In the genomic region with DNA sequence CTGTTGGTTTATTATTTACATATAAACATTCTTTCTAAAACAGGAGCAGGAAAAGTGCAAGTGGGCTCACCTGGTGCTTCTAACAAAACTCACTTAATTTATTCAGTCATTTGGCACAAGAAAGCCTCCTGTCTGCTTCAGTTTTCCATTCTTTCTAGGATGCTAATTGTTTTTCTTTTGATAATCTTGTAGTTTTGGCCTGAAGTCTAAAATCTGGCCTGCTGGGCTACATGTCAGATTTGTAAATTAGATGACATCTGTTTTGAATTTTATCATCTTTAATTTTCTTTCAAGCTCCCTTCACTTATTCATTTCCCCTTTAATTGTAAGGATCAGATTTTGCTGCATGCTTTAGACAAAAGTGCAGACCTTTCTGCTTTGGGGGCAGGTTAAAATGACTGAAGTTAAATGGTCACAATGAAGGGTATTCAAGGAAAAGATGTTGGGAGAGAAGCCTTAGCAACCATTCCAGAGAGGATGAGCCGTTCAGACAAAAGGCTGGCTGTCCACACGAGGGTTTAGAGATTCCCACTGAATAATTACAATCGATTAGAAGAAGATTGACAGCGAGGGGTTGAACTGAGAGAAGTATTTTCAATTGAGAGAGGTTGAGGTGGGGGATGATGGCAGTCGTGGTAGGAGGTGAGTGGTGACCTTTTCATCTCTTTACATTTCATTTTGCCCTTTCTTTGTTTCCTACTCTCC, we compare ENCODE assay signal across 25 cellular contexts. TPM values are rescaled to one million over a fixed set of nuclear protein-coding genes. Genes with fewer than 3 reads are reported as not detected.
"Had no signal": no experiment of that assay in that cellular context is flagged by ENCODE, and none has a peak within 500 bp of the region (broad histone marks: within the 10 kb centered on the region; RNA-seq: fewer than 3 reads in every experiment).

No MANE protein-coding gene starts in this region.

- H3K4me3 Mint-ChIP-seq: activated CD8-positive, alpha-beta T cell treated with anti-CD3 and anti-CD28 coated beads, Interleukin-2, amount 10 ng/mL, durations not matched to agents 7 days and 5 days; central memory CD8-positive, alpha-beta T cell; naive thymus-derived CD4-positive, alpha-beta T cell; T-cell; T-helper 2 cell treated with Interferon-gamma antibody and Interleukin-4, amounts not matched to agents 5 μg/mL and 100 μg/mL, for 36 hours had no signal

- H3K27me3 Mint-ChIP-seq: central memory CD8-positive, alpha-beta T cell; naive thymus-derived CD4-positive, alpha-beta T cell; T-cell had no signal

- H3K4me1 Mint-ChIP-seq: central memory CD8-positive, alpha-beta T cell; T-cell had no signal

- DNase-seq: activated CD4-positive, alpha-beta T cell treated with anti-CD3 and anti-CD28 coated beads, Interleukin-2, amount 50 U/mL, for 1 hour; activated CD4-positive, CD25-positive, alpha-beta regulatory T cell treated with anti-CD3 and anti-CD28 coated beads, Interleukin-2, amount 50 U/mL, for 72 hours; activated CD8-positive, alpha-beta T cell treated with anti-CD3 and anti-CD28 coated beads, Interleukin-2, amount 10 ng/mL, durations not matched to agents 7 days and 5 days; activated gamma-delta T cell treated with Interleukin-2 at 50 U/mL for 16 hours; adrenal gland; colonic mucosa; dorsolateral prefrontal cortex; esophagus squamous epithelium; foreskin keratinocyte; naive thymus-derived CD4-positive, alpha-beta T cell; ovary; stimulated activated CD4-positive, alpha-beta T cell treated with anti-CD3 and anti-CD28 coated beads, Interleukin-4, amount 100 ng/mL, for 24 hours; stimulated activated naive CD4-positive, alpha-beta T cell treated with Interleukin-2 at 50 U/mL for 16 hours; T-cell; upper lobe of left lung; WERI-Rb-1 had no signal

- H3K4me3 ChIP-seq: adrenal gland, ascending aorta, breast epithelium, colonic mucosa, dorsolateral prefrontal cortex, esophagus squamous epithelium, lung, ovary, prostate gland, right atrium auricular region, upper lobe of left lung had no signal

- H3K9me3 Mint-ChIP-seq: activated naive CD4-positive, alpha-beta T cell treated with anti-CD3 and anti-CD28 coated beads, Interleukin-2, amount 50 U/mL, for 72 hours; central memory CD8-positive, alpha-beta T cell; T-cell; T-helper 2 cell treated with Interferon-gamma antibody and Interleukin-4, amounts not matched to agents 5 μg/mL and 100 μg/mL, for 36 hours had no signal

- FAIRE-seq: keratinocyte had no signal

- H3K27ac Mint-ChIP-seq: activated CD8-positive, alpha-beta T cell treated with anti-CD3 and anti-CD28 coated beads, Interleukin-2, amount 10 ng/mL, durations not matched to agents 7 days and 5 days; naive thymus-derived CD4-positive, alpha-beta T cell; T-cell; T-helper 2 cell treated with Interferon-gamma antibody and Interleukin-4, amounts not matched to agents 5 μg/mL and 100 μg/mL, for 36 hours had no signal

- H3K36me3 Mint-ChIP-seq: activated naive CD4-positive, alpha-beta T cell treated with anti-CD3 and anti-CD28 coated beads, Interleukin-2, amount 50 U/mL, for 72 hours had no signal

RNA-seq across cellular contexts. Expression of a gene that starts 59.9 kb away (rescaled TPM):
- total RNA-seq: activated CD8-positive, alpha-beta T cell treated with anti-CD3 and anti-CD28 coated beads, Interleukin-2, amount 10 ng/mL, durations not matched to agents 7 days and 5 days had no signal
